In genomic region chr3:48548731-48549705, GRCh38 we compare ENCODE assay signal across 8 cellular contexts.
DNase-seq lines count a peak whose midpoint lies in the region; ATAC-seq lines count a peak whose summit lies in the region.

No MANE protein-coding gene starts in this region.

- H3K27me3 Mint-ChIP-seq in effector memory CD8-positive, alpha-beta T cell = no peaks in the 10 kb centered on the region
- no peaks in the 10 kb centered on the region for H3K27me3 Mint-ChIP-seq in memory B cell

- ATAC-seq in HG02852 (IDR thresholded peaks at IDR 0.05; ENCODE audit: unreplicated experiment) (peak; percentile 69), memory B cell (ENCODE audit: low read depth) (peak; percentile 99)
- peak; percentile 100 for ATAC-seq in effector memory CD8-positive, alpha-beta T cell (replicated peaks)

- peaks cover 0 to 3% of the 10 kb centered on the region in 2 donors for H3K4me1 Mint-ChIP-seq in effector memory CD8-positive, alpha-beta T cell (ENCODE audit: low read depth in 2 of 2)
- no peaks in the 10 kb centered on the region for H3K4me1 Mint-ChIP-seq in memory B cell

- H3K27ac Mint-ChIP-seq in effector memory CD8-positive, alpha-beta T cell = no peak overlapping the region
- H3K27ac Mint-ChIP-seq in memory B cell = no peak overlapping the region

- H3K9me3 Mint-ChIP-seq in effector memory CD8-positive, alpha-beta T cell = no peaks in the 10 kb centered on the region
- no peaks in the 10 kb centered on the region for H3K9me3 Mint-ChIP-seq in memory B cell

- peaks cover 2% of the 10 kb centered on the region for H3K36me3 Mint-ChIP-seq in effector memory CD8-positive, alpha-beta T cell (ENCODE audit: insufficient read depth)
- H3K36me3 Mint-ChIP-seq in memory B cell = no peaks in the 10 kb centered on the region

- no peak overlapping the region for H3K4me3 Mint-ChIP-seq in effector memory CD8-positive, alpha-beta T cell
- no peak overlapping the region for H3K4me3 Mint-ChIP-seq in memory B cell

- DNase-seq in EH (ENCODE audit: low read depth) (peak; percentile 79), NK-92 (lab: John Stamatoyannopoulos, UW; ENCODE audit: unreplicated experiment) (peak; percentile 2), memory B cell (ENCODE audit: low spot score in 2 of 2) (peak; percentile 71 to 73), NCI-H1436 (lab: John Stamatoyannopoulos, UW) (no peak)
- DNase-seq in activated CD8-positive, alpha-beta memory T cell treated with anti-CD3 and anti-CD28 coated beads for 24 hours = peak; percentile 95
- DNase-seq in effector memory CD8-positive, alpha-beta T cell = peak; percentile 83 to 87 (median 84)
- peak; percentile 42 to 68 for DNase-seq in stimulated activated CD8-positive, alpha-beta memory T cell treated with anti-CD3 and anti-CD28 coated beads, Interleukin-15, amount 100 ng/mL, for 4 hours (ENCODE audit: low read depth in 2 of 2)
